Comparison of ENCODE assay signal across 15 cellular contexts in the genomic region with DNA sequence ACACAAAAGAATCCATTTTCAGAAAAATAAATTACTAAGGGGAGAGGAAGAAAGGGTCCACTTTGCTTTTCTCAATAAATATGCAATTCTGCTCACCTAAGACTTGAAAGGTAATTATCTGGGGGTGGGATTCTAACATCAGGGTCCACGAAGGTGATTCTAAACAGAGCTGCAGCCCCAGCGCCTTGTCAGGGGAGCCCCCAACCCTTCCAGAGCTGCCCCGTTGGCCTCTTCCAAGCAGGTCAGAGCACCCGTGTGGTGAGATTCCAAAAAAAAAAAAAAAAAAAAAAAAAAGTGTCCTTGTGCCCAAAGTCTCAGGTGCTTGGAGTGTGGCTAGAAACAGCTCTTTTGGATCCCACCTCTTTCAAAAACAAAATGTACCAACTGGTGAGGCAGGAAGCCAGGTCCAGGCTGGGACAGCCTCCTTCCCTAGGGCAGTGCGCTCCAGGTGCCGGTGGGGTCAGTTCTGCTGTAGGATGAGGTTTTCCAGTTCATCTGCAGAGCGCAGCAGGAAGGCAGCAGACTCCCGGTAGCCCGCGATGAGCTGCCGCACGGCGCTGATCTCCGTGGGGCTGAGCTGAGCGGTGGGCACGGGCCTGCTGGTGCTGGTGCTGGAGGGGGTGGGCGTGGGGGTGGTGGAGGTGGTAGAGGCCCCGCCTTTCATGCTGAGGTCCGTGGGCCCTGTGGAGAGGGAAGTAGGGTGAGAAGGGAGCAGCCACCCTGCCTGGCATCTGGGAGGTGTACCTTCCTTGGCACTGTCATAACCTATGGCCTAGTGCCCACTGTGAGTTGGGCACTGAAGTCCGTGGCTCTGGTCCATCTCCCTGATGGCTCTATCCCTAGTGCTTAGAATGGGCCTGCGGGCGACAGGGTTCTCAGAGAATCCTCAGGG.
A peak's percentile ranks its signal among the peaks of the same experiment; 100 is the strongest.
DNase-seq lines count a peak whose midpoint lies in the region; ATAC-seq and TF ChIP-seq lines count a peak whose summit lies in the region.
"Had no signal": no experiment of that assay in that cellular context is flagged by ENCODE, and none has a peak within 500 bp of the region (broad histone marks: within the 10 kb centered on the region; RNA-seq: fewer than 3 reads in every experiment).

No MANE protein-coding gene starts in this region.

- peaks cover 10% of the 10 kb centered on the region for H3K4me1 Mint-ChIP-seq in activated naive CD8-positive, alpha-beta T cell treated with anti-CD3 and anti-CD28 coated beads, Interleukin-2, amount 10 ng/mL, durations not matched to agents 7 days and 5 days
- peaks cover 27% of the 10 kb centered on the region for H3K4me1 Mint-ChIP-seq in activated naive CD8-positive, alpha-beta T cell treated with anti-CD3 and anti-CD28 coated beads for 36 hours
- peaks cover 23% of the 10 kb centered on the region for H3K4me1 Mint-ChIP-seq in central memory CD8-positive, alpha-beta T cell

- intact Hi-C loops in mucosa of descending colon (cut with DNase I, micrococcal nuclease): no loop called here

- no peaks in the 10 kb centered on the region for H3K4me1 ChIP-seq in mucosa of descending colon (ENCODE audit: low read depth)

- no peaks in the 10 kb centered on the region for H3K27me3 Mint-ChIP-seq in activated naive CD8-positive, alpha-beta T cell treated with anti-CD3 and anti-CD28 coated beads, Interleukin-2, amount 10 ng/mL, durations not matched to agents 7 days and 5 days
- no peaks in the 10 kb centered on the region for H3K27me3 Mint-ChIP-seq in activated naive CD8-positive, alpha-beta T cell treated with anti-CD3 and anti-CD28 coated beads for 36 hours
- no peaks in the 10 kb centered on the region for H3K27me3 Mint-ChIP-seq in central memory CD8-positive, alpha-beta T cell

- peak overlapping the region; percentile 70 for H3K27ac ChIP-seq in temporal lobe (ENCODE audit: low read depth, low read length)

- H3K27ac Mint-ChIP-seq in activated naive CD8-positive, alpha-beta T cell treated with anti-CD3 and anti-CD28 coated beads, Interleukin-2, amount 10 ng/mL, durations not matched to agents 7 days and 5 days: no peak overlapping the region
- H3K27ac Mint-ChIP-seq in activated naive CD8-positive, alpha-beta T cell treated with anti-CD3 and anti-CD28 coated beads for 36 hours: no peak overlapping the region
- H3K27ac Mint-ChIP-seq in central memory CD8-positive, alpha-beta T cell (ENCODE audit: low read depth): peak overlapping the region; percentile 41

- TF ChIP-seq CTCF in mucosa of descending colon (IDR thresholded peaks at IDR 0.05): no peak

- POLR2A ChIA-PET in activated naive CD8-positive, alpha-beta T cell treated with anti-CD3 and anti-CD28 coated beads, Interleukin-2, amount 10 ng/mL, durations not matched to agents 7 days and 5 days (lab: Charles Lee): no interaction called here

- no peaks in the 10 kb centered on the region for H3K9me3 Mint-ChIP-seq in activated naive CD8-positive, alpha-beta T cell treated with anti-CD3 and anti-CD28 coated beads, Interleukin-2, amount 10 ng/mL, durations not matched to agents 7 days and 5 days
- no peaks in the 10 kb centered on the region for H3K9me3 Mint-ChIP-seq in activated naive CD8-positive, alpha-beta T cell treated with anti-CD3 and anti-CD28 coated beads for 36 hours
- no peaks in the 10 kb centered on the region for H3K9me3 Mint-ChIP-seq in central memory CD8-positive, alpha-beta T cell

- H3K36me3 Mint-ChIP-seq in activated naive CD8-positive, alpha-beta T cell treated with anti-CD3 and anti-CD28 coated beads, Interleukin-2, amount 10 ng/mL, durations not matched to agents 7 days and 5 days: peaks cover 8% of the 10 kb centered on the region
- H3K36me3 Mint-ChIP-seq in activated naive CD8-positive, alpha-beta T cell treated with anti-CD3 and anti-CD28 coated beads for 36 hours: peaks cover 9% of the 10 kb centered on the region
- peaks cover 40% of the 10 kb centered on the region for H3K36me3 Mint-ChIP-seq in central memory CD8-positive, alpha-beta T cell (ENCODE audit: insufficient read depth)

- no peaks in the 10 kb centered on the region for H3K9me3 ChIP-seq in mucosa of descending colon
- H3K9me3 ChIP-seq: MG63 had no signal

- H3K4me3 ChIP-seq in mucosa of descending colon: no peak overlapping the region
- H3K4me3 ChIP-seq: coronary artery, MG63 had no signal

- H3K36me3 ChIP-seq in mucosa of descending colon (ENCODE audit: low read depth): peaks cover 3% of the 10 kb centered on the region

- peak; percentile 8 for ATAC-seq in activated naive CD8-positive, alpha-beta T cell treated with anti-CD3 and anti-CD28 coated beads, Interleukin-2, amount 10 ng/mL, durations not matched to agents 7 days and 5 days (ENCODE audit: low read depth)
- ATAC-seq in central memory CD8-positive, alpha-beta T cell (replicated peaks; ENCODE audit: extremely low read depth, poor library complexity, severe bottlenecking): no peak
- no peak for ATAC-seq in mucosa of descending colon
- no peak for ATAC-seq in GM18873 (IDR thresholded peaks at IDR 0.05; ENCODE audit: low FRiP score, unreplicated experiment)
- ATAC-seq in HG02885 (IDR thresholded peaks at IDR 0.05; ENCODE audit: poor library complexity, unreplicated experiment): no peak

- no peak for DNase-seq in activated naive CD8-positive, alpha-beta T cell treated with anti-CD3 and anti-CD28 coated beads, Interleukin-2, amount 10 ng/mL, durations not matched to agents 7 days and 5 days
- no peak for DNase-seq in activated naive CD8-positive, alpha-beta T cell treated with anti-CD3 and anti-CD28 coated beads for 36 hours
- no peak for DNase-seq in central memory CD8-positive, alpha-beta T cell (ENCODE audit: low spot score in 2 of 2)
- DNase-seq in mucosa of descending colon (peak in 2 of 3 donors; percentile 3 to 31), putamen (ENCODE audit: low spot score) (no peak)
- DNase-seq: activated CD4-positive, alpha-beta T cell treated with anti-CD3 and anti-CD28 coated beads for 1 hour; activated effector memory CD4-positive, alpha-beta T cell treated with Interleukin-2 at 50 U/mL for 16 hours; GOT3; MG63; stimulated activated CD4-positive, alpha-beta T cell treated with anti-CD3 and anti-CD28 coated beads, Interleukin-15, amount 100 ng/mL, for 24 hours; SW 1271 had no signal

- H3K4me3 Mint-ChIP-seq in activated naive CD8-positive, alpha-beta T cell treated with anti-CD3 and anti-CD28 coated beads, Interleukin-2, amount 10 ng/mL, durations not matched to agents 7 days and 5 days: no peak overlapping the region
- H3K4me3 Mint-ChIP-seq in activated naive CD8-positive, alpha-beta T cell treated with anti-CD3 and anti-CD28 coated beads for 36 hours: no peak overlapping the region
- H3K4me3 Mint-ChIP-seq in central memory CD8-positive, alpha-beta T cell: no peak overlapping the region

Comparison
In these comparisons a context has a peak if more than half of its experiments do, and no peak if none do; other contexts are left out.
1. DNase-seq: peak in mucosa of descending colon (2 of 3); none in activated naive CD8-positive, alpha-beta T cell treated with anti-CD3 and anti-CD28 coated beads, Interleukin-2, amount 10 ng/mL, durations not matched to agents 7 days and 5 days (single experiment), activated naive CD8-positive, alpha-beta T cell treated with anti-CD3 and anti-CD28 coated beads for 36 hours (single experiment), central memory CD8-positive, alpha-beta T cell (0 of 2) and putamen (single experiment).